ENCODE assay signal across 1 cellular context in the genomic region with DNA sequence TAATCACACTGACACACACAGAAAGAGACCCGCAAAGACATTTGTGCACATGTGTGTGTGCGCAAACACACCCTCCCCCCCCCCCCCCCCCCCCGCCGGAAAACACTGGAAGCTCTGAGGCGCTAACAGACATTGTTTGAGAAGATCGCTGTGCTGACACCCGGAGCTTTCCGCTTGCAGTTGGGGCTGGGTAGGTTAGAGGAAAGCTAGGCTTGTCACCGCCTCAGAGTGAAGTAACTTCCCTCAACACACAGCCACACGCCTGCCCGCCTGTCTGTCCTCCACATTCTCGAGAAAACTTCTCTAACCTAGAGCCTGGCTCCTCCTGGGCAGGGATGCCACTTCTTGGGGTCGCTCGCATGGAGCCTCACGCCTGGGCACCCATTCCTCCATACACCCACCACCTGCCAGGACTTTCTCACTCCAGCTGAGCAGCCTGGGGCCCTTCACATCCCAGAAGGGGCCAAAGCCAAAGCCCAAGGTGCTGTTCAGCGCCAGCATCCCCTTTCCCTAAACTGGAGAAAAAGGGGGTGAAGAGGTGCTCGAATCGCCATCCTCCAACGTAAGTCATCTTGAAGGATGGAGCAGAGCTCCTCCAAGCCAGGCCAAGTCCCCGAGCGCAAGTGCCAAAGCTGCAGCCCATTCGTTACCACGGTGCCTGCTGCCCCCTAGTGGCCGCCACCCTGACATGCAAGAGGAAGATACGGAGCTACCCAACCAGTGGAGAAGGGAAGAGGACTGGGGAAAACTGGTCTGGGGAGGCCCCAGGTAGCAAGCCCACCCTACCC.
A peak's percentile ranks its signal among the peaks of the same experiment; 100 is the strongest.
TF ChIP-seq lines count a peak whose summit lies in the region.

No MANE protein-coding gene starts in this region.

TF ChIP-seq in SK-N-SH, 30 proteins besides CTCF, POLR2A, EP300 and RAD21 (continued from another document):
- TF ChIP-seq SMC3 (IDR thresholded peaks at IDR 0.05; ENCODE audit: low read depth, low read length) (peak; percentile 77), RXRA (IDR thresholded peaks at IDR 0.05; ENCODE audit: borderline replicate concordance, low read depth) (no peak)
